8 cellular contexts compared by ENCODE assay signal in the genomic region with DNA sequence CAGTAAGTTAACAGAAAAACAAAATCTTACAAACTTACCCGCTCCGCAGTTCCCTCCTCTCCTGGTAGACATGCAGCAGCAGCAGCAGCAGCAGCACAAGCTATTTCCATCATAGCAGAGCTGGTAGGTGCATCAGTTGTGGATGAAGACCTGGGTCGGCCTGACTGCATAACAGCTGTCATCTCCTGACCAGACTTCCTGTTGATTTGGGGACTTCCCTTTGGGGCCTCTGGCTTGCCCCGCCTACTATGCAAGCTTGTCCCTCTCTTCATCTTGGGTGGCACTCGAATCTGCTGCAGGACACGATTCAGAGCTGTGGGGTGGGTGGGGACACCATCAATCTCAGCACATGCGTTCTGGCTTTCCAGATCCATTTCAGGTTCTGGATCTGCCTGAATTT.
DNase-seq lines count a peak whose midpoint lies in the region; ATAC-seq, FAIRE-seq and TF ChIP-seq lines count a peak whose summit lies in the region.

No MANE protein-coding gene starts in this region.

- TF ChIP-seq POLR2A in Peyer's patch (IDR thresholded peaks at IDR 0.05) = no peak

- H3K36me3 ChIP-seq in Peyer's patch (no peaks in the 10 kb centered on the region), left lung (no peaks in the 10 kb centered on the region)

- H3K27ac ChIP-seq in Peyer's patch (no peak overlapping the region), left lung (no peak overlapping the region), foreskin keratinocyte (no peak overlapping the region)

- H3K27me3 ChIP-seq in Peyer's patch (no peaks in the 10 kb centered on the region), left lung (no peaks in the 10 kb centered on the region), foreskin keratinocyte (no peaks in the 10 kb centered on the region)

- ATAC-seq in GM21825 (IDR thresholded peaks at IDR 0.05; ENCODE audit: unreplicated experiment) (peak; percentile 90), left lung (peak; percentile 9), foreskin keratinocyte (no peak), GM18858 (IDR thresholded peaks at IDR 0.05; ENCODE audit: unreplicated experiment) (no peak)

- H3K4me3 ChIP-seq in Peyer's patch (no peak overlapping the region), left lung (no peak overlapping the region)

- H3K4me1 ChIP-seq in Peyer's patch (peaks cover 0 to 14% (median 0%) of the 10 kb centered on the region in 4 donors), left lung (peaks cover 5 to 28% of the 10 kb centered on the region in 2 donors), foreskin keratinocyte (peaks cover 3% of the 10 kb centered on the region)

- DNase-seq in GM18507 (ENCODE audit: extremely low spot score, insufficient read length, low read depth) (peak; percentile 7), Peyer's patch (peak in 2 of 3 donors; percentile 69 to 73), left lung (peak in 1 of 2 donors; percentile 44), NCI-H1436 treated with DMSO at 0.1 percent for 48 hours (lab: John Stamatoyannopoulos, UW) (no peak), foreskin keratinocyte (no peak), NCI-H1105 (lab: John Stamatoyannopoulos, UW) (no peak)

- H3K9me3 ChIP-seq in Peyer's patch (no peaks in the 10 kb centered on the region), left lung (no peaks in the 10 kb centered on the region)

- TF ChIP-seq CTCF in Peyer's patch (IDR thresholded peaks at IDR 0.05) = no peak
- TF ChIP-seq CTCF in left lung (IDR thresholded peaks at IDR 0.05) = no peak
- TF ChIP-seq CTCF in foreskin keratinocyte (conservative IDR thresholded peaks at IDR 0.05) = no peak

- peak; percentile 88 for FAIRE-seq in GM18507 (lab: Jason Lieb, UNC)

- intact Hi-C loops in left lung (cut with DNase I) = loop anchor here (5.0 to 10.0 kb wide), 3 partner anchors 173 to 333 kb away; no protein-coding TSS in a partner anchor

Comparison
In these comparisons a context has a peak if more than half of its experiments do, and no peak if none do; other contexts are left out.
1. DNase-seq: peak in GM18507 (single experiment) and Peyer's patch (2 of 3); none in NCI-H1436 treated with DMSO at 0.1 percent for 48 hours (single experiment), foreskin keratinocyte (0 of 2) and NCI-H1105 (single experiment).
2. ATAC-seq: peak in GM21825 (single experiment) and left lung (single experiment); none in foreskin keratinocyte (single experiment) and GM18858 (single experiment).